Comparison of ENCODE assay signal across 22 cellular contexts in genomic region chr11:13357232-13357631, GRCh38.
"Had no signal": no experiment of that assay in that cellular context is flagged by ENCODE, and none has a peak within 500 bp of the region (broad histone marks: within the 10 kb centered on the region; RNA-seq: fewer than 3 reads in every experiment).

No MANE protein-coding gene starts in this region.

- DNase-seq: activated CD4-positive, alpha-beta T cell treated with anti-CD3 and anti-CD28 coated beads for 1 hour; activated CD8-positive, alpha-beta memory T cell treated with anti-CD3 and anti-CD28 coated beads for 24 hours; activated CD8-positive, alpha-beta memory T cell treated with anti-CD3 and anti-CD28 coated beads, Interleukin-2, amount 50 U/mL, for 4 hours; activated naive CD4-positive, alpha-beta T cell treated with Interleukin-2 at 50 U/mL for 16 hours; activated T-cell treated with anti-CD3 and anti-CD28 coated beads, Interleukin-2, amount 50 U/mL, for 4 hours; amygdala; effector CD4-positive, alpha-beta T cell; erythroblast; foreskin fibroblast; immature natural killer cell; lower lobe of right lung; mesendoderm; mucosa of descending colon; retina; stimulated activated CD4-positive, alpha-beta T cell treated with anti-CD3 and anti-CD28 coated beads, Interleukin-4, amount 100 ng/mL, for 1 hour; stimulated activated naive CD4-positive, alpha-beta T cell; thyroid gland; upper lobe of right lung had no signal

- ATAC-seq: activated T-cell treated with anti-CD3 and anti-CD28 coated beads, Interleukin-2, amount 50 U/mL, for 4 hours; left lobe of liver; lower lobe of right lung; mucosa of descending colon; upper lobe of right lung had no signal

- H3K27me3 Mint-ChIP-seq: progenitor cell of endocrine pancreas had no signal

- H3K27me3 ChIP-seq: thyroid gland, upper lobe of right lung had no signal

- H3K27ac Mint-ChIP-seq: activated T-helper 2 cell treated with anti-CD3 and anti-CD28 coated beads, Interferon-gamma antibody, Interleukin-2, Interleukin-4, amounts not matched to agents 10 μg/mL and 5 μg/mL and 100 μg/mL, durations not matched to agents 14 hours and 24 hours and 36 hours; progenitor cell of endocrine pancreas had no signal

- H3K9me3 ChIP-seq: lower lobe of right lung, mucosa of descending colon, thyroid gland, upper lobe of right lung had no signal

- H3K4me3 Mint-ChIP-seq: activated T-cell treated with anti-CD3 and anti-CD28 coated beads, Interleukin-2, amount 50 U/mL, for 4 hours; immature natural killer cell had no signal

- H3K4me3 ChIP-seq: lower lobe of right lung, mucosa of descending colon, thyroid gland, upper lobe of right lung had no signal

- H3K4me1 ChIP-seq: lower lobe of right lung, upper lobe of right lung had no signal

- H3K27ac ChIP-seq: lower lobe of right lung, thyroid gland, upper lobe of right lung, VCaP had no signal

- H3K9me3 Mint-ChIP-seq: activated T-cell treated with anti-CD3 and anti-CD28 coated beads, Interleukin-2, amount 50 U/mL, for 4 hours; activated T-helper 2 cell treated with anti-CD3 and anti-CD28 coated beads, Interferon-gamma antibody, Interleukin-2, Interleukin-4, amounts not matched to agents 10 μg/mL and 5 μg/mL and 100 μg/mL, durations not matched to agents 14 hours and 24 hours and 36 hours; immature natural killer cell had no signal
